In the genomic region with DNA sequence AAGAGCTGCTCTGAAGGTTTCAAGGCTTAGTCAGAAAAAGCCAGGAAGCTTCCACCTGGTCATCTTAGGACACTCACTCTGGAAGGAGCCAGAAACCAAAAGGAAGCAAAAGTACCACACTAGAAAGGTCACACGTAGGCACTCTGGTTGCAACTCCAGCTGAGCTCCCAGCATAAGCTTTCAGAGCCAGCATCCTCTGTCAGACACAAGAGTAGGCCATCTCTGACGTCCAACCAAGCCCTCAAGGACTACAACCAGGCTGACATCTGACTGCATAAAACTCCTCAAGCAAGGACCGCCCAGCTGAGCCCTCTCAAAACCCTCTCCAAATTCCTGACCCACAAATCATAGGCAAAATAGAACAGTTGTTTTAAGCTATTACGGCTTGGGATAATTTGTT, we compare ENCODE assay signal across 10 cellular contexts. TPM values are rescaled to one million over a fixed set of nuclear protein-coding genes. Genes with fewer than 3 reads are reported as not detected.
DNase-seq lines count a peak whose midpoint lies in the region; ATAC-seq and TF ChIP-seq lines count a peak whose summit lies in the region.
"Had no signal": no experiment of that assay in that cellular context is flagged by ENCODE, and none has a peak within 500 bp of the region (broad histone marks: within the 10 kb centered on the region; RNA-seq: fewer than 3 reads in every experiment).

No MANE protein-coding gene starts in this region.

- no peak for TF ChIP-seq POLR2A in heart left ventricle (IDR thresholded peaks at IDR 0.05)

- H4K20me1 ChIP-seq in H9 (ENCODE audit: control insufficient read depth, insufficient read depth, insufficient read length): no peaks in the 10 kb centered on the region

- H3K4me2 ChIP-seq in skeletal muscle satellite cell (ENCODE audit: low read length): peak overlapping the region; percentile 36
- no peak overlapping the region for H3K4me2 ChIP-seq in H9 (ENCODE audit: insufficient read depth, insufficient read length, low read length)

- no peak overlapping the region for H3K14ac ChIP-seq in H9 (ENCODE audit: insufficient read depth, low read length)

- H3K4me1 ChIP-seq in heart left ventricle (peaks cover 0 to 85% (median 53%) of the 10 kb centered on the region in 12 donors), skeletal muscle satellite cell (ENCODE audit: control insufficient read depth, insufficient read depth, low read length) (peaks cover 49% of the 10 kb centered on the region), H9 (ENCODE audit: insufficient read depth, low read length) (no peaks in the 10 kb centered on the region)

- 51 to 65% (median 58%) methylated on average over 4 of the region's 4 CpGs for WGBS in heart left ventricle, 4 donors
- no CpG with 5 or more reads among the region's 4 CpGs for WGBS in H9 (ENCODE audit: extremely low coverage, insufficient read length, low lambda C conversion rate)

- no peak overlapping the region for H2BK15ac ChIP-seq in H9 (ENCODE audit: low read depth, low read length)

- no peak overlapping the region for H3K23ac ChIP-seq in H9 (ENCODE audit: insufficient read length, low read depth, low read length)

- POLR2A ChIA-PET in activated CD4-positive, alpha-beta memory T cell treated with anti-CD3 and anti-CD28 coated beads for 36 hours (lab: Charles Lee): interaction anchor here (1.6 to 2.4 kb wide), 6 partner anchors 9 to 49 kb away, joined by 5 to 16 read pairs (median 10); no protein-coding TSS in a partner anchor

- no peak overlapping the region for H3T11ph ChIP-seq in H9 (ENCODE audit: low read length)

- peaks cover 0 to 6% (median 0%) of the 10 kb centered on the region in 9 donors for H3K36me3 ChIP-seq in heart left ventricle
- no peaks in the 10 kb centered on the region for H3K36me3 ChIP-seq in skeletal muscle satellite cell (ENCODE audit: insufficient read depth, low read length)

- no peak overlapping the region for H2AK5ac ChIP-seq in H9 (ENCODE audit: insufficient read length, low read length)

- CTCF ChIA-PET in activated CD4-positive, alpha-beta memory T cell treated with anti-CD3 and anti-CD28 coated beads for 36 hours (lab: Charles Lee): interaction anchor here (1.0 to 4.8 kb wide), 5 partner anchors 9 to 85 kb away, joined by 3 to 31 read pairs (median 4); a partner anchor contains a TSS

- H3K9ac ChIP-seq in skeletal muscle satellite cell (ENCODE audit: low read depth, low read length) (peak overlapping the region; percentile 4), H9 (ENCODE audit: extremely low read depth, insufficient read length, low read length) (no peak overlapping the region)

- H3K27me3 ChIP-seq in heart left ventricle: no peaks in the 10 kb centered on the region
- no peaks in the 10 kb centered on the region for H3K27me3 ChIP-seq in skeletal muscle satellite cell (ENCODE audit: control insufficient read depth, insufficient read depth, low read length)
- H3K27me3 ChIP-seq in H9 (ENCODE audit: insufficient read depth, low read length): no peaks in the 10 kb centered on the region

- no peak overlapping the region for H2BK120ac ChIP-seq in H9 (ENCODE audit: low read depth, low read length, poor library complexity, severe bottlenecking)

- H3K18ac ChIP-seq in H9 (ENCODE audit: insufficient read length, low read depth, low read length): no peak overlapping the region

- no peaks in the 10 kb centered on the region for H3K27me3 Mint-ChIP-seq in activated CD4-positive, alpha-beta memory T cell treated with anti-CD3 and anti-CD28 coated beads for 36 hours
- H3K27me3 Mint-ChIP-seq in stimulated activated naive B cell treated with anti-CD40 and anti-IgM and Interleukin-4, amounts not matched to agents 10 μg/mL and 1 μg/mL and 100 μg/mL, for 72 hours: no peaks in the 10 kb centered on the region
- H3K27me3 Mint-ChIP-seq in H9 (ENCODE audit: low read depth) (0 out of 2 replicates have a peak, but pooled peaks cover 2% of the 10 kb centered on the region), nephron progenitor cell (ENCODE audit: low read depth, poor library complexity) (peaks cover 5% of the 10 kb centered on the region)

- no peak overlapping the region for H2BK12ac ChIP-seq in H9 (ENCODE audit: insufficient read length, low read depth, low read length)

- peak; percentile 29 to 80 (median 66) for ATAC-seq in heart left ventricle
- no peak for ATAC-seq in stimulated activated naive B cell treated with anti-CD40 and anti-IgM and Interleukin-4, amounts not matched to agents 10 μg/mL and 1 μg/mL and 100 μg/mL, for 72 hours (replicated peaks)

- H3K27ac Mint-ChIP-seq in activated CD4-positive, alpha-beta memory T cell treated with anti-CD3 and anti-CD28 coated beads for 36 hours: peak overlapping the region; percentile 52
- H3K27ac Mint-ChIP-seq in stimulated activated naive B cell treated with anti-CD40 and anti-IgM and Interleukin-4, amounts not matched to agents 10 μg/mL and 1 μg/mL and 100 μg/mL, for 72 hours: no peak overlapping the region
- H3K27ac Mint-ChIP-seq in H9 (no peak overlapping the region), nephron progenitor cell (no peak overlapping the region)

- no peak overlapping the region for H3K56ac ChIP-seq in H9 (ENCODE audit: insufficient read length, low read depth, low read length)

- no peaks in the 10 kb centered on the region for H3K23me2 ChIP-seq in H9 (ENCODE audit: insufficient read length, low read depth, low read length, poor library complexity, severe bottlenecking)

- H2BK5ac ChIP-seq in H9 (ENCODE audit: insufficient read length, low read length): no peak overlapping the region

- H3K79me1 ChIP-seq in H9 (ENCODE audit: insufficient read depth, low read depth, low read length, poor library complexity, severe bottlenecking): no peaks in the 10 kb centered on the region

- H3K27ac ChIP-seq in heart left ventricle: peak overlapping the region; percentile 3 to 78 (median 61)
- H3K27ac ChIP-seq in H9 (ENCODE audit: insufficient read length, low read depth, low read length): no peak overlapping the region

- H3K9me3 Mint-ChIP-seq in activated CD4-positive, alpha-beta memory T cell treated with anti-CD3 and anti-CD28 coated beads for 36 hours: no peaks in the 10 kb centered on the region
- no peaks in the 10 kb centered on the region for H3K9me3 Mint-ChIP-seq in stimulated activated naive B cell treated with anti-CD40 and anti-IgM and Interleukin-4, amounts not matched to agents 10 μg/mL and 1 μg/mL and 100 μg/mL, for 72 hours
- no peaks in the 10 kb centered on the region for H3K9me3 Mint-ChIP-seq in H9
- H3K9me3 Mint-ChIP-seq in nephron progenitor cell: no peaks in the 10 kb centered on the region

- intact Hi-C loops in activated CD4-positive, alpha-beta memory T cell treated with anti-CD3 and anti-CD28 coated beads for 36 hours (cut with micrococcal nuclease): no loop called here
- intact Hi-C loops in heart left ventricle (cut with DNase I): no loop called here

- no peak overlapping the region for H2BK20ac ChIP-seq in H9 (ENCODE audit: low read depth, low read length, poor library complexity, severe bottlenecking)

- H3K4me3 Mint-ChIP-seq in activated CD4-positive, alpha-beta memory T cell treated with anti-CD3 and anti-CD28 coated beads for 36 hours: no peak overlapping the region
- H3K4me3 Mint-ChIP-seq in stimulated activated naive B cell treated with anti-CD40 and anti-IgM and Interleukin-4, amounts not matched to agents 10 μg/mL and 1 μg/mL and 100 μg/mL, for 72 hours: no peak overlapping the region
- H3K4me3 Mint-ChIP-seq in H9 (no peak overlapping the region), nephron progenitor cell (no peak overlapping the region)

- no peak overlapping the region for H3K4me3 ChIP-seq in heart left ventricle
- peak overlapping the region; percentile 11 for H3K4me3 ChIP-seq in skeletal muscle satellite cell (ENCODE audit: low read length)

- H3K36me3 Mint-ChIP-seq in activated CD4-positive, alpha-beta memory T cell treated with anti-CD3 and anti-CD28 coated beads for 36 hours: peaks cover 7% of the 10 kb centered on the region
- H3K36me3 Mint-ChIP-seq in stimulated activated naive B cell treated with anti-CD40 and anti-IgM and Interleukin-4, amounts not matched to agents 10 μg/mL and 1 μg/mL and 100 μg/mL, for 72 hours: peaks cover 8 to 10% of the 10 kb centered on the region in 2 donors
- H3K36me3 Mint-ChIP-seq in H9 (ENCODE audit: insufficient read depth in 1 of 3, low read depth in 3 of 3) (no peaks in the 10 kb centered on the region), nephron progenitor cell (ENCODE audit: low read depth) (no peaks in the 10 kb centered on the region)

- no peak overlapping the region for H2AFZ ChIP-seq in H9 (ENCODE audit: low read length)

- no peak overlapping the region for H4K5ac ChIP-seq in H9 (ENCODE audit: insufficient read length, low read depth, low read length)

- H3K9me3 ChIP-seq in heart left ventricle (no peaks in the 10 kb centered on the region), skeletal muscle satellite cell (replicated peaks; ENCODE audit: low read length) (no peaks in the 10 kb centered on the region), H9 (ENCODE audit: control insufficient read depth, low read depth, low read length) (no peaks in the 10 kb centered on the region)

- H3K4me1 Mint-ChIP-seq in activated CD4-positive, alpha-beta memory T cell treated with anti-CD3 and anti-CD28 coated beads for 36 hours (ENCODE audit: low read depth): peaks cover 83% of the 10 kb centered on the region
- peaks cover 47 to 80% of the 10 kb centered on the region in 2 donors for H3K4me1 Mint-ChIP-seq in stimulated activated naive B cell treated with anti-CD40 and anti-IgM and Interleukin-4, amounts not matched to agents 10 μg/mL and 1 μg/mL and 100 μg/mL, for 72 hours
- peaks cover 11 to 19% of the 10 kb centered on the region in 2 experiments for H3K4me1 Mint-ChIP-seq in H9
- peaks cover 7% of the 10 kb centered on the region for H3K4me1 Mint-ChIP-seq in nephron progenitor cell

- no peak overlapping the region for H3K4ac ChIP-seq in H9 (ENCODE audit: low read depth, low read length)

- H4K8ac ChIP-seq in H9 (replicated peaks; ENCODE audit: insufficient read length, low read depth, low read length): no peak overlapping the region

- H4K91ac ChIP-seq in H9 (ENCODE audit: insufficient read length, low read depth, low read length): no peak overlapping the region

- peak; percentile 39 for DNase-seq in HCEC 1CT
- DNase-seq in activated CD4-positive, alpha-beta memory T cell treated with anti-CD3 and anti-CD28 coated beads for 36 hours: no peak
- peak in 3 of 5 donors; percentile 40 to 66 (median 63) for DNase-seq in heart left ventricle
- DNase-seq in stimulated activated naive B cell treated with anti-CD40 and anti-IgM and Interleukin-4, amounts not matched to agents 10 μg/mL and 1 μg/mL and 100 μg/mL, for 72 hours: no peak
- DNase-seq in activated effector memory CD4-positive, alpha-beta T cell treated with Interleukin-2 at 50 U/mL for 16 hours: no peak
- DNase-seq in H9: no peak
- no peak for DNase-seq in nephron progenitor cell
- DNase-seq: activated naive CD4-positive, alpha-beta T cell treated with Interleukin-2 at 50 U/mL for 16 hours; stimulated activated CD4-positive, alpha-beta T cell treated with anti-CD3 and anti-CD28 coated beads, Interleukin-4, amount 100 ng/mL, for 1 hour had no signal

- no peaks in the 10 kb centered on the region for H3K79me2 ChIP-seq in H9 (ENCODE audit: insufficient read depth, low read length)

- TF ChIP-seq CTCF in heart left ventricle (IDR thresholded peaks at IDR 0.05): no peak
- no peak for TF ChIP-seq CTCF in H9 (conservative IDR thresholded peaks at IDR 0.05)
- TF ChIP-seq CTCF in nephron progenitor cell (IDR thresholded peaks at IDR 0.05): no peak

RNA-seq across cellular contexts. Expression of a gene that starts 12.8 kb away (rescaled TPM):
- 10 to 100 TPM; 33.6 to 37.5 TPM for total RNA-seq in activated CD4-positive, alpha-beta memory T cell treated with anti-CD3 and anti-CD28 coated beads for 36 hours
- total RNA-seq in heart left ventricle (10 to 100 TPM in 5 of 9 donors, 1 to 10 TPM in 4; 4.9 to 28.6 (median 11.7) TPM), H9 (2021) (5.5 and 6.8 TPM in 2 replicates)
- 1 to 10 TPM; 5.2 to 8.7 TPM for polyA plus RNA-seq in heart left ventricle
- 16.8 and 17.0 TPM in 2 replicates for total RNA-seq in skeletal muscle satellite cell (2012; rRNA removed)

Comparison
In these comparisons a context has a peak if more than half of its experiments do, and no peak if none do; other contexts are left out.
1. DNase-seq: peak in HCEC 1CT (single experiment) and heart left ventricle (3 of 5); none in activated CD4-positive, alpha-beta memory T cell treated with anti-CD3 and anti-CD28 coated beads for 36 hours (single experiment), stimulated activated naive B cell treated with anti-CD40 and anti-IgM and Interleukin-4, amounts not matched to agents 10 μg/mL and 1 μg/mL and 100 μg/mL, for 72 hours (single experiment), activated effector memory CD4-positive, alpha-beta T cell treated with Interleukin-2 at 50 U/mL for 16 hours (single experiment), H9 (single experiment) and nephron progenitor cell (single experiment).
2. ATAC-seq: peak in heart left ventricle (4 of 4); none in stimulated activated naive B cell treated with anti-CD40 and anti-IgM and Interleukin-4, amounts not matched to agents 10 μg/mL and 1 μg/mL and 100 μg/mL, for 72 hours (0 of 2).